ENCODE assay signal across 8 cellular contexts in the genomic region with DNA sequence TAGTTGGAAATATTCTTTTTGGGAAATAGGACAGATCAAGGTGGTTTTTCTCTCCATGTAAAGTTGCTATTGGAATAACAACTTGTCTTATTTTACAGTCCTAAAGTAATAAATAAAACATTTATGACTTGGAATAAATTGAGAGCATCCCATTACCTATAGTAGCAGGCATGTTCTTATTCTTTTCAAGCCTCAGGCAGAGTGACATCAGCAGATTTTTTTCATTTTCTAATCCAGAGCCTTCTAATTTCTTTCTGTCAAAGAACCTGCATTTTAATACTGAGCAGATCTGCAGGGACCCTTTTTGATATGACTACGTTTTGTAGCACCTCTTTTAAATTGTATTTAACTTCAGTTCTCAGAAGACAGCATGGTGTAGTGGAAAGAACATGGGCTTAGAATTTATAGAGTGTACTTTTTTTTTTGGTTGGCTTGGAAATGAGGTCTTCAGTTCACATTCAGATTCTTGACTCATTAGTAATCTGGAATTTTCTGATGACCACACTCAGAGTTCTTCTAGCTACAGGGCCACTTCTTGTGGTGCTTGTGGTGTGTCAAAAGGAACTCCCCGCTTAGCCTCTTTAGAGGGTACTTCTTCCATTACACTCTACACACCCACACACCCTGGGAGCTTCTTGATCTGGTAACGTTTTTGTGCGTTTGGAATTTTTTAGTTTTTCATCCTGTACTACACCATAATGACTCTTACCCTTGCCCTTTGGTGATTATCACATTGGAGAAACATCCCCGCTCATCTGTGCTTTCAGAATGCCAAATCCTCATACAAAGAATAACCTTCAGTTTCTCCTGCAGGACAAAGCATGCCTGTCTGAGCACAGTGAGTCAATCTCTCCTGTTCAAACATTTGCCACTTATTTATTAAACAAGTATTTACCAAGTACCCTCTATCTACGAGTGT. TPM values are rescaled to one million over a fixed set of nuclear protein-coding genes. Genes with fewer than 3 reads are reported as not detected.
DNase-seq lines count a peak whose midpoint lies in the region; ATAC-seq, FAIRE-seq and TF ChIP-seq lines count a peak whose summit lies in the region.

No MANE protein-coding gene starts in this region.

- under 1% methylated on average over 6 of the region's 6 CpGs for WGBS in A549 (ENCODE audit: missing lambda C conversion rate)
- WGBS in suprapubic skin = 64% methylated on average over 6 of the region's 6 CpGs

- no peaks in the 10 kb centered on the region for H3K9me3 Mint-ChIP-seq in activated naive CD4-positive, alpha-beta T cell treated with anti-CD3 and anti-CD28 coated beads, Interleukin-2, amount 50 U/mL, for 24 hours
- no peaks in the 10 kb centered on the region for H3K9me3 Mint-ChIP-seq in osteocyte (ENCODE audit: unreplicated experiment)

- DNase-seq in A549 (ENCODE audit: low read depth in 1 of 2, low spot score in 1 of 2) (peak; percentile 41 to 70), osteocyte (ENCODE audit: extremely low spot score, unreplicated experiment) (no peak), suprapubic skin (ENCODE audit: low spot score in 2 of 2) (no peak), NCI-H128 (lab: John Stamatoyannopoulos, UW; ENCODE audit: unreplicated experiment) (no peak), inferior parietal cortex (ENCODE audit: extremely low spot score) (no peak)

- TF ChIP-seq RAD21 in A549 (conservative IDR thresholded peaks at IDR 0.05 in 1 of 2, IDR thresholded peaks at IDR 0.05 in 1 of 2) = 0 out of 5 replicates have a peak, but pooled peaks of 1 of the 2 experiments have one; percentile 1

- H3K27me3 ChIP-seq in suprapubic skin = no peaks in the 10 kb centered on the region

- H3K36me3 Mint-ChIP-seq in activated naive CD4-positive, alpha-beta T cell treated with anti-CD3 and anti-CD28 coated beads, Interleukin-2, amount 50 U/mL, for 24 hours = peaks cover 22% of the 10 kb centered on the region
- H3K36me3 Mint-ChIP-seq in osteocyte (ENCODE audit: unreplicated experiment) = peaks cover 11% of the 10 kb centered on the region

- H3K27me3 Mint-ChIP-seq in activated naive CD4-positive, alpha-beta T cell treated with anti-CD3 and anti-CD28 coated beads, Interleukin-2, amount 50 U/mL, for 24 hours = no peaks in the 10 kb centered on the region
- no peaks in the 10 kb centered on the region for H3K27me3 Mint-ChIP-seq in osteocyte (ENCODE audit: unreplicated experiment)

- POLR2A ChIA-PET in A549 (lab: Yijun Ruan, JAX) = interaction anchor here (1.2 kb wide), 1 partner anchor 34 kb away, joined by 4 read pairs; a partner anchor contains a TSS

- peak overlapping the region; percentile 1; the same call in 1 of the 3 replicates for H3K4me3 ChIP-seq in A549
- H3K4me3 ChIP-seq in suprapubic skin = no peak overlapping the region

- no peak for TF ChIP-seq POLR2A in A549 (IDR thresholded peaks at IDR 0.05; ENCODE audit: low read length)
- TF ChIP-seq POLR2A in suprapubic skin (IDR thresholded peaks at IDR 0.05) = no peak

- peak overlapping the region; percentile 65 for H3K27ac Mint-ChIP-seq in activated naive CD4-positive, alpha-beta T cell treated with anti-CD3 and anti-CD28 coated beads, Interleukin-2, amount 50 U/mL, for 24 hours
- H3K27ac Mint-ChIP-seq in osteocyte (ENCODE audit: unreplicated experiment) = peak overlapping the region; percentile 86

- ATAC-seq in A549 = peak; percentile 84 to 90
- peak; percentile 91 for ATAC-seq in GM18907 (IDR thresholded peaks at IDR 0.05; ENCODE audit: unreplicated experiment)
- peak; percentile 77 for ATAC-seq in HG03196 (IDR thresholded peaks at IDR 0.05; ENCODE audit: unreplicated experiment)

- H3K36me3 ChIP-seq in suprapubic skin = no peaks in the 10 kb centered on the region

- peaks cover 47% of the 10 kb centered on the region for H3K4me1 ChIP-seq in A549
- H3K4me1 ChIP-seq in suprapubic skin = no peaks in the 10 kb centered on the region

- TF ChIP-seq EP300 in A549 (IDR thresholded peaks at IDR 0.05) = no peak
- no peak for TF ChIP-seq EP300 in suprapubic skin (IDR thresholded peaks at IDR 0.05)

- peak overlapping the region; percentile 65 for H3K4me2 ChIP-seq in A549

- peaks cover 49% of the 10 kb centered on the region for H3K4me1 Mint-ChIP-seq in activated naive CD4-positive, alpha-beta T cell treated with anti-CD3 and anti-CD28 coated beads, Interleukin-2, amount 50 U/mL, for 24 hours
- peaks cover 38% of the 10 kb centered on the region for H3K4me1 Mint-ChIP-seq in osteocyte (ENCODE audit: unreplicated experiment)

- CTCF ChIA-PET in A549 (lab: Yijun Ruan, JAX) = interaction anchor here (1.2 kb wide), 1 partner anchor 53 kb away, joined by 3 read pairs; no protein-coding TSS in a partner anchor

- no peak overlapping the region for H3K4me3 Mint-ChIP-seq in activated naive CD4-positive, alpha-beta T cell treated with anti-CD3 and anti-CD28 coated beads, Interleukin-2, amount 50 U/mL, for 24 hours
- no peak overlapping the region for H3K4me3 Mint-ChIP-seq in osteocyte (ENCODE audit: unreplicated experiment)

- H3K9me3 ChIP-seq in A549 (no peaks in the 10 kb centered on the region), suprapubic skin (no peaks in the 10 kb centered on the region)

- no peak for FAIRE-seq in A549 (lab: Jason Lieb, UNC)

- TF ChIP-seq CTCF in A549 (IDR thresholded peaks at IDR 0.05) (no peak), osteocyte (IDR thresholded peaks at IDR 0.05) (no peak), suprapubic skin (IDR thresholded peaks at IDR 0.05) (no peak)

- H3K27ac ChIP-seq in A549 (peak overlapping the region; percentile 77 to 81), suprapubic skin (no peak overlapping the region)

TF ChIP-seq in A549, 52 proteins besides CTCF, POLR2A, EP300 and RAD21 (continues in another document):
- no peak for TF ChIP-seq NPAS2 (CRISPR knock-in tag; IDR thresholded peaks at IDR 0.05; ENCODE audit: borderline replicate concordance)
- peak; percentile 12 for TF ChIP-seq MAFK (IDR thresholded peaks at IDR 0.05; ENCODE audit: partially characterized antibody)
- no peak for TF ChIP-seq CHD2 (IDR thresholded peaks at IDR 0.05; ENCODE audit: low read length, partially characterized antibody)
- TF ChIP-seq, protein P1, sequence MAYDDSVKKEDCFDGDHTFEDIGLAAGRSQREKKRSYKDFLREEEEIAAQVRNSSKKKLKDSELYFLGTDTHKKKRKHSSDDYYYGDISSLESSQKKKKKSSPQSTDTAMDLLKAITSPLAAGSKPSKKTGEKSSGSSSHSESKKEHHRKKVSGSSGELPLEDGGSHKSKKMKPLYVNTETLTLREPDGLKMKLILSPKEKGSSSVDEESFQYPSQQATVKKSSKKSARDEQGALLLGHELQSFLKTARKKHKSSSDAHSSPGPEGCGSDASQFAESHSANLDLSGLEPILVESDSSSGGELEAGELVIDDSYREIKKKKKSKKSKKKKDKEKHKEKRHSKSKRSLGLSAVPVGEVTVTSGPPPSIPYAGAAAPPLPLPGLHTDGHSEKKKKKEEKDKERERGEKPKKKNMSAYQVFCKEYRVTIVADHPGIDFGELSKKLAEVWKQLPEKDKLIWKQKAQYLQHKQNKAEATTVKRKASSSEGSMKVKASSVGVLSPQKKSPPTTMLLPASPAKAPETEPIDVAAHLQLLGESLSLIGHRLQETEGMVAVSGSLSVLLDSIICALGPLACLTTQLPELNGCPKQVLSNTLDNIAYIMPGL (CRISPR knock-in tag; IDR thresholded peaks at IDR 0.05; ENCODE audit: borderline replicate concordance) = no peak
- peak; percentile 21; the same call in 1 of the 2 replicates for TF ChIP-seq FOSL2 (IDR thresholded peaks at IDR 0.05)
- TF ChIP-seq FOSL2 (CRISPR knock-in tag; IDR thresholded peaks at IDR 0.05) = peak; percentile 36
- TF ChIP-seq, protein P2, sequence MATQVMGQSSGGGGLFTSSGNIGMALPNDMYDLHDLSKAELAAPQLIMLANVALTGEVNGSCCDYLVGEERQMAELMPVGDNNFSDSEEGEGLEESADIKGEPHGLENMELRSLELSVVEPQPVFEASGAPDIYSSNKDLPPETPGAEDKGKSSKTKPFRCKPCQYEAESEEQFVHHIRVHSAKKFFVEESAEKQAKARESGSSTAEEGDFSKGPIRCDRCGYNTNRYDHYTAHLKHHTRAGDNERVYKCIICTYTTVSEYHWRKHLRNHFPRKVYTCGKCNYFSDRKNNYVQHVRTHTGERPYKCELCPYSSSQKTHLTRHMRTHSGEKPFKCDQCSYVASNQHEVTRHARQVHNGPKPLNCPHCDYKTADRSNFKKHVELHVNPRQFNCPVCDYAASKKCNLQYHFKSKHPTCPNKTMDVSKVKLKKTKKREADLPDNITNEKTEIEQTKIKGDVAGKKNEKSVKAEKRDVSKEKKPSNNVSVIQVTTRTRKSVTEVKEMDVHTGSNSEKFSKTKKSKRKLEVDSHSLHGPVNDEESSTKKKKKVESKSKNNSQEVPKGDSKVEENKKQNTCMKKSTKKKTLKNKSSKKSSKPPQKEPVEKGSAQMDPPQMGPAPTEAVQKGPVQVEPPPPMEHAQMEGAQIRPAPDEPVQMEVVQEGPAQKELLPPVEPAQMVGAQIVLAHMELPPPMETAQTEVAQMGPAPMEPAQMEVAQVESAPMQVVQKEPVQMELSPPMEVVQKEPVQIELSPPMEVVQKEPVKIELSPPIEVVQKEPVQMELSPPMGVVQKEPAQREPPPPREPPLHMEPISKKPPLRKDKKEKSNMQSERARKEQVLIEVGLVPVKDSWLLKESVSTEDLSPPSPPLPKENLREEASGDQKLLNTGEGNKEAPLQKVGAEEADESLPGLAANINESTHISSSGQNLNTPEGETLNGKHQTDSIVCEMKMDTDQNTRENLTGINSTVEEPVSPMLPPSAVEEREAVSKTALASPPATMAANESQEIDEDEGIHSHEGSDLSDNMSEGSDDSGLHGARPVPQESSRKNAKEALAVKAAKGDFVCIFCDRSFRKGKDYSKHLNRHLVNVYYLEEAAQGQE (IDR thresholded peaks at IDR 0.05) = no peak
- TF ChIP-seq HOXB13 (CRISPR knock-in tag; IDR thresholded peaks at IDR 0.05; ENCODE audit: low read depth) = no peak
- TF ChIP-seq FOXS1 (CRISPR knock-in tag; IDR thresholded peaks at IDR 0.05) = no peak
- peak; percentile 43; the same call in 1 of the 2 replicates for TF ChIP-seq GATA3 (IDR thresholded peaks at IDR 0.05; ENCODE audit: borderline replicate concordance)
- TF ChIP-seq EHMT2 (IDR thresholded peaks at IDR 0.05; ENCODE audit: low read depth) = no peak
- no peak for TF ChIP-seq NFE2L2 (conservative IDR thresholded peaks at IDR 0.05; ENCODE audit: low read length)
- TF ChIP-seq JUNB (IDR thresholded peaks at IDR 0.05) = peak; percentile 36; the same call in 1 of the 2 replicates
- no peak for TF ChIP-seq RFX5 (IDR thresholded peaks at IDR 0.05)
- TF ChIP-seq BHLHE40 (IDR thresholded peaks at IDR 0.05; ENCODE audit: low read depth, low read length) = no peak

RNA-seq across cellular contexts. Expression of a gene that starts 34.6 kb away (rescaled TPM):
- polyA plus RNA-seq in A549 (2011; rRNA removed) (60.8 and 63.5 TPM in 2 replicates), A549 (2017; fragmentation: RNase III; extraction: RNeasy Plus Mini Kit Qiagen cat#74134 plus additional on column Dnase treatment) (29.6 to 36.2 TPM (median 30.4 TPM) in 3 replicates)
- polyA plus RNA-seq in A549 (2012; cell fraction: cytosol; rRNA removed) = 32.7 and 33.8 TPM in 2 replicates
- 37.3 and 47.3 TPM in 2 replicates for polyA plus RNA-seq in A549 (2012; cell fraction: nucleus; rRNA removed)
- 33.6 and 37.4 TPM in 2 replicates for polyA minus RNA-seq in A549 (2011; rRNA and poly(A)+ RNA removed)
- total RNA-seq in osteocyte (24.8 and 27.8 TPM in 2 replicates), suprapubic skin (10 to 100 TPM; 15.3 to 42.7 (median 19.4) TPM)

Comparison
In these comparisons a context has a peak if more than half of its experiments do, and no peak if none do; other contexts are left out.
1. DNase-seq: peak in A549 (2 of 2); none in osteocyte (single experiment), suprapubic skin (0 of 2), NCI-H128 (single experiment) and inferior parietal cortex (single experiment).
2. Peak in every context shown above with its lines, with median percentiles within 50 percentile points of each other: ATAC-seq.